In genomic region chr9:18487620-18488019, GRCh38 we compare ENCODE assay signal across 19 cellular contexts. TPM values are rescaled to one million over a fixed set of nuclear protein-coding genes. Genes with fewer than 3 reads are reported as not detected.
DNase-seq lines count a peak whose midpoint lies in the region; ATAC-seq and TF ChIP-seq lines count a peak whose summit lies in the region.
"Had no signal": no experiment of that assay in that cellular context is flagged by ENCODE, and none has a peak within 500 bp of the region (broad histone marks: within the 10 kb centered on the region; RNA-seq: fewer than 3 reads in every experiment).

No MANE protein-coding gene starts in this region.

- POLR2A ChIA-PET in IMR-90 (lab: Charles Lee; ENCODE audit: unreplicated experiment): no interaction called here
- POLR2A ChIA-PET in activated CD4-positive, alpha-beta memory T cell treated with anti-CD3 and anti-CD28 coated beads, Interleukin-2, amount 10 ng/mL, durations not matched to agents 7 days and 5 days (lab: Charles Lee): no interaction called here

- peaks cover 69% of the 10 kb centered on the region for H3K79me2 ChIP-seq in ACC112 (ENCODE audit: control insufficient read depth, insufficient read depth, low read length, unreplicated experiment)
- peaks cover 66% of the 10 kb centered on the region for H3K79me2 ChIP-seq in osteoblast (ENCODE audit: insufficient read depth, low read length)

- H3K9ac ChIP-seq in IMR-90 (ENCODE audit: low read depth, low read length): no peak overlapping the region
- H3K9ac ChIP-seq: BLaER1 had no signal

- TF ChIP-seq RAD21 in IMR-90 (IDR thresholded peaks at IDR 0.05; ENCODE audit: low read length): no peak

- H3K4me1 ChIP-seq in ACC112 (ENCODE audit: control insufficient read depth, insufficient read depth, low read length, unreplicated experiment) (peaks cover 75% of the 10 kb centered on the region), IMR-90 (ENCODE audit: control insufficient read depth, insufficient read depth, low read length) (peaks cover 6% of the 10 kb centered on the region), osteoblast (ENCODE audit: insufficient read depth, low read length) (peaks cover 61% of the 10 kb centered on the region)
- H3K4me1 ChIP-seq: A549, BLaER1 had no signal

- no peaks in the 10 kb centered on the region for H3K4me1 Mint-ChIP-seq in activated CD4-positive, alpha-beta memory T cell treated with anti-CD3 and anti-CD28 coated beads, Interleukin-2, amount 10 ng/mL, durations not matched to agents 7 days and 5 days
- H3K4me1 Mint-ChIP-seq: CD14-positive monocyte; CD4-positive, alpha-beta memory T cell; IgD-negative memory B cell had no signal

- H3K27ac Mint-ChIP-seq in activated CD4-positive, alpha-beta memory T cell treated with anti-CD3 and anti-CD28 coated beads, Interleukin-2, amount 10 ng/mL, durations not matched to agents 7 days and 5 days: no peak overlapping the region
- H3K27ac Mint-ChIP-seq: CD14-positive monocyte; CD4-positive, alpha-beta memory T cell; IgD-negative memory B cell had no signal

- intact Hi-C loops in IMR-90 (cut with micrococcal nuclease): no loop called here

- H2AK5ac ChIP-seq in IMR-90 (ENCODE audit: low read depth, low read length): no peak overlapping the region

- no peak overlapping the region for H2AFZ ChIP-seq in ACC112 (ENCODE audit: low read length, unreplicated experiment)
- no peak overlapping the region for H2AFZ ChIP-seq in IMR-90 (replicated peaks; ENCODE audit: low read length, poor library complexity)
- H2AFZ ChIP-seq in osteoblast (ENCODE audit: low read length): no peak overlapping the region
- H2AFZ ChIP-seq: GM23338 had no signal

- H4K20me1 ChIP-seq in IMR-90 (ENCODE audit: insufficient read depth, low read length): no peaks in the 10 kb centered on the region
- H4K20me1 ChIP-seq in osteoblast (ENCODE audit: insufficient read depth, low read length): no peaks in the 10 kb centered on the region
- H4K20me1 ChIP-seq: BLaER1 had no signal

- H3K4ac ChIP-seq in IMR-90 (ENCODE audit: low read depth, low read length): no peak overlapping the region

- no CpG with 5 or more reads among the region's 6 CpGs for WGBS in IMR-90 (ENCODE audit: extremely low coverage in 2 of 2, insufficient read length in 1 of 2), 2 experiments

- no peak overlapping the region for H4K91ac ChIP-seq in IMR-90 (ENCODE audit: insufficient read depth, low read depth, low read length)

- H3K18ac ChIP-seq in IMR-90 (ENCODE audit: low read depth, low read length): no peak overlapping the region

- no peak overlapping the region for H3K56ac ChIP-seq in IMR-90 (ENCODE audit: extremely low read depth, insufficient read depth, low read length)

- H3K27me3 ChIP-seq in ACC112 (ENCODE audit: insufficient read depth, low read length): no peaks in the 10 kb centered on the region
- H3K27me3 ChIP-seq in IMR-90 (ENCODE audit: control insufficient read depth, insufficient read depth, low read length): no peaks in the 10 kb centered on the region
- no peaks in the 10 kb centered on the region for H3K27me3 ChIP-seq in osteoblast (ENCODE audit: insufficient read depth, low read length)
- H3K27me3 ChIP-seq: BLaER1 had no signal

- H3K4me2 ChIP-seq in IMR-90 (ENCODE audit: low read depth, low read length): no peak overlapping the region
- H3K4me2 ChIP-seq in osteoblast (ENCODE audit: insufficient read depth, low read length): peak overlapping the region; percentile 7
- H3K4me2 ChIP-seq: A549, BLaER1, GM23338 had no signal

- H2BK5ac ChIP-seq in IMR-90 (ENCODE audit: low read depth, low read length, poor library complexity, severe bottlenecking): no peak overlapping the region

- TF ChIP-seq CTCF in IMR-90 (conservative IDR thresholded peaks at IDR 0.05; ENCODE audit: low read depth, low read length): no peak
- no peak for TF ChIP-seq CTCF in fibroblast of the aortic adventitia (IDR thresholded peaks at IDR 0.05; ENCODE audit: insufficient read depth, low read length)
- TF ChIP-seq CTCF in osteoblast (IDR thresholded peaks at IDR 0.05; ENCODE audit: extremely low read depth, low read depth, low read length): no peak

- H3K36me3 Mint-ChIP-seq in activated CD4-positive, alpha-beta memory T cell treated with anti-CD3 and anti-CD28 coated beads, Interleukin-2, amount 10 ng/mL, durations not matched to agents 7 days and 5 days (ENCODE audit: low read depth): no peaks in the 10 kb centered on the region
- H3K36me3 Mint-ChIP-seq: CD14-positive monocyte; CD4-positive, alpha-beta memory T cell; IgD-negative memory B cell had no signal

- no peak overlapping the region for H3K23ac ChIP-seq in IMR-90 (ENCODE audit: low read depth, low read length)

- ATAC-seq in IMR-90 (ENCODE audit: low read depth): no peak
- no peak for ATAC-seq in GM21529 (IDR thresholded peaks at IDR 0.05; ENCODE audit: unreplicated experiment)
- ATAC-seq: A549, GM23338, HCT116 had no signal

- H3K4me3 ChIP-seq in ACC112 (ENCODE audit: low read depth, low read length) (peak overlapping the region; percentile 50), IMR-90 (ENCODE audit: insufficient read depth, low read depth, low read length) (no peak overlapping the region), fibroblast of the aortic adventitia (ENCODE audit: low read depth, low read length) (no peak overlapping the region), osteoblast (ENCODE audit: insufficient read depth, low read length) (no peak overlapping the region)
- H3K4me3 ChIP-seq: A549, BLaER1, GM23338 had no signal

- CTCF ChIA-PET in IMR-90 (lab: Yijun Ruan, JAX): no interaction called here
- CTCF ChIA-PET in activated CD4-positive, alpha-beta memory T cell treated with anti-CD3 and anti-CD28 coated beads, Interleukin-2, amount 10 ng/mL, durations not matched to agents 7 days and 5 days (lab: Charles Lee): interaction anchor here (0.8 kb wide), 1 partner anchor 44 kb away, joined by 3 read pairs; no protein-coding TSS in a partner anchor

- no peaks in the 10 kb centered on the region for H3K27me3 Mint-ChIP-seq in activated CD4-positive, alpha-beta memory T cell treated with anti-CD3 and anti-CD28 coated beads, Interleukin-2, amount 10 ng/mL, durations not matched to agents 7 days and 5 days
- H3K27me3 Mint-ChIP-seq: CD4-positive, alpha-beta memory T cell; IgD-negative memory B cell had no signal

- no peak overlapping the region for H4K8ac ChIP-seq in IMR-90 (ENCODE audit: low read depth in 2 of 2, low read length in 2 of 2)

- in situ Hi-C loops in IMR-90 (cut with MboI; ENCODE audit: low sequenced_read_pairs): loop anchor here (25.0 kb wide), 1 partner anchor 675 kb away; no protein-coding TSS in a partner anchor

- H4K5ac ChIP-seq in IMR-90 (ENCODE audit: low read depth, low read length): no peak overlapping the region

- H2AK9ac ChIP-seq in IMR-90 (replicated peaks; ENCODE audit: low read depth, low read length, poor library complexity): no peak overlapping the region

- no peak overlapping the region; the same call in 1 of the 2 replicates for H3K14ac ChIP-seq in IMR-90 (replicated peaks; ENCODE audit: low read depth, low read length)

- H2BK15ac ChIP-seq in IMR-90 (ENCODE audit: low read depth, low read length): no peak overlapping the region

- dilution Hi-C loops in IMR-90 (cut with HindIII; ENCODE audit: low sequenced_read_pairs, unreplicated experiment): no loop called here

- no peak overlapping the region for H2BK20ac ChIP-seq in IMR-90 (ENCODE audit: low read depth, low read length)

- H3K9me3 Mint-ChIP-seq in activated CD4-positive, alpha-beta memory T cell treated with anti-CD3 and anti-CD28 coated beads, Interleukin-2, amount 10 ng/mL, durations not matched to agents 7 days and 5 days: no peaks in the 10 kb centered on the region
- H3K9me3 Mint-ChIP-seq: CD14-positive monocyte, GM23338 had no signal

- peaks cover 9% of the 10 kb centered on the region; the same call in 1 of the 2 replicates for H3K9me1 ChIP-seq in IMR-90 (ENCODE audit: insufficient read depth, low read length)

- H3K36me3 ChIP-seq in ACC112 (ENCODE audit: insufficient read depth, low read length) (0 out of 2 replicates have a peak, but pooled peaks cover 10% of the 10 kb centered on the region), IMR-90 (ENCODE audit: control insufficient read depth, insufficient read depth, low read length) (no peaks in the 10 kb centered on the region), osteoblast (ENCODE audit: insufficient read depth, low read length) (peaks cover 28% of the 10 kb centered on the region)
- H3K36me3 ChIP-seq: BLaER1 had no signal

- H3K27ac ChIP-seq in ACC112 (ENCODE audit: low read depth, low read length): peak overlapping the region; percentile 99
- H3K27ac ChIP-seq in IMR-90 (ENCODE audit: insufficient read depth, low read length): no peak overlapping the region
- H3K27ac ChIP-seq in osteoblast (ENCODE audit: low read depth, low read length): peak overlapping the region; percentile 98
- H3K27ac ChIP-seq: 22Rv1, A549, BLaER1 had no signal

- H3K4me3 Mint-ChIP-seq in activated CD4-positive, alpha-beta memory T cell treated with anti-CD3 and anti-CD28 coated beads, Interleukin-2, amount 10 ng/mL, durations not matched to agents 7 days and 5 days: no peak overlapping the region
- H3K4me3 Mint-ChIP-seq: CD14-positive monocyte; CD4-positive, alpha-beta memory T cell; GM23338; IgD-negative memory B cell had no signal

- TF ChIP-seq POLR2A in IMR-90 (IDR thresholded peaks at IDR 0.05; ENCODE audit: low read depth, low read length): no peak

- DNase-seq in IMR-90: no peak
- DNase-seq in fibroblast of the aortic adventitia (ENCODE audit: low read depth): peak; percentile 54
- DNase-seq in osteoblast (ENCODE audit: insufficient read length, low spot score, missing footprints): no peak
- DNase-seq in activated T-cell treated with anti-CD3 and anti-CD28 coated beads, Interleukin-2, amount 50 U/mL, for 48 hours: no peak
- DNase-seq in activated CD4-positive, alpha-beta memory T cell treated with anti-CD3 and anti-CD28 coated beads, Interleukin-2, amount 10 ng/mL, durations not matched to agents 7 days and 5 days: no peak
- DNase-seq: CD4-positive, alpha-beta memory T cell; DMS153; DMS79 treated with DMSO at 0.1 percent for 48 hours; GF-D8; H7 had no signal

- H3K9me3 ChIP-seq in IMR-90 (ENCODE audit: control insufficient read depth, insufficient read depth, low read length) (no peaks in the 10 kb centered on the region), osteoblast (ENCODE audit: low read depth, low read length) (no peaks in the 10 kb centered on the region)
- H3K9me3 ChIP-seq: A549, BLaER1 had no signal

- BruUV-seq in IMR-90 (replicated peaks; lab: Mats Ljungman, UMichigan): no TSS peak

- H3K79me1 ChIP-seq in IMR-90 (ENCODE audit: low read depth in 1 of 2, low read length in 2 of 2): peaks cover 0 to 10% of the 10 kb centered on the region in 2 experiments; a peak in 1 of 4 replicates

- peak overlapping the region; percentile 46; the same call in 1 of the 2 replicates for H2BK120ac ChIP-seq in IMR-90 (ENCODE audit: low read depth, low read length)

RNA-seq across cellular contexts. Expression of gene ADAMTSL1, which starts 13.7 kb away (rescaled TPM):
- 49.2 and 62.2 TPM in 2 replicates for total RNA-seq in IMR-90 (2012; rRNA removed)
- 38.2 and 44.3 TPM in 2 replicates for polyA plus RNA-seq in IMR-90 (2012; rRNA removed)
- polyA plus RNA-seq in IMR-90 (2012; cell fraction: cytosol; rRNA removed): 21.1 and 26.2 TPM in 2 replicates
- 62.0 and 66.3 TPM in 2 replicates for polyA plus RNA-seq in IMR-90 (2012; cell fraction: nucleus; rRNA removed; ENCODE audit: low replicate concordance)
- total RNA-seq in fibroblast of the aortic adventitia (ENCODE audit: low replicate concordance): 41.8 and 179 TPM in 2 replicates
- total RNA-seq in osteoblast: 54.3 and 70.1 TPM in 2 replicates
- not detected for total RNA-seq in activated CD4-positive, alpha-beta memory T cell treated with anti-CD3 and anti-CD28 coated beads, Interleukin-2, amount 10 ng/mL, durations not matched to agents 7 days and 5 days
- total RNA-seq: CD4-positive, alpha-beta memory T cell had no signal
- polyA plus RNA-seq: CD14-positive monocyte; CD4-positive, alpha-beta memory T cell; IgD-negative memory B cell had no signal

Comparison
In these comparisons a context has a peak if more than half of its experiments do, and no peak if none do; other contexts are left out.
1. RNA of gene ADAMTSL1, which starts 13.7 kb away (total RNA-seq): 41.8 to 179 TPM in fibroblast of the aortic adventitia, 49.2 to 62.2 TPM in IMR-90 and 54.3 to 70.1 TPM in osteoblast; not detected in activated CD4-positive, alpha-beta memory T cell treated with anti-CD3 and anti-CD28 coated beads, Interleukin-2, amount 10 ng/mL, durations not matched to agents 7 days and 5 days; every median in the first group is over 10 times any median in the second.